In the genomic region with DNA sequence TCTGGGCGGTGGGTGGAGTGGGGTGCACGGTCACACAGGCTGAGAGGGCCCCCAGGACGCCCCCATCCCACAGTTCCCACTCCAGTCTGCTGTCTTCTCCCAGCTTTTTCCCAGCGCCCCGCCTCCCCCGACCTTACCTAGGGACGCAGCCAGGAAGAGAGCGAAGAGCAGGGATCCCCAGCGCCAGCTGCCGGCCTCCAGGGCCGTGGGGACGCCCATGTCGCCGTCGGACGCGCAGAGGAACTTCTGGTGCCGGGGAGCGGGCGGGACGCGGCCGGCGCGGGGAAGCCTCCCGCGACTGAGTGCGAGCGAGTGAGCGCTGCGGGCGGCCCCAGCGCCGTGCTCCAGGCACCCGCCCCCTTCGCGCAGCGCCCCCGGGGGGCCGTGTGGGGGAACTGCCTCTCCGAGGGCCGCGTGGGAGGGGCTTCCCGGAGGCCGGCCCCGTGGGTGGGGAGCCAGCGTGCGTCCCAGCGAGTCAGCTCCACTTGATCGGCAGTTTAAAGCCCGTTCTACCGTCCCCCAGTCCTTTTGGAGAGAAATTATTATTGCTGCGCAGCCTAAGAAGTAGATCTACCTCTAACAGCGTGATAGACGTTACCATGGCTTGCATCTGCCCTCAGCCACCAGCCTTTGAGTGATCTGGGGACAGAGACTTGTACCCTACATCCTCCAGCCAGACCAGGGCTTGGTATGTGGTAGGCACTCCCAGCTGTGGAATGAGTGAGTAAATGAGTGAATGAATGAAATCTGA, we compare ENCODE assay signal across 8 cellular contexts. TPM values are rescaled to one million over a fixed set of nuclear protein-coding genes. Genes with fewer than 3 reads are reported as not detected.
DNase-seq lines count a peak whose midpoint lies in the region; ATAC-seq and TF ChIP-seq lines count a peak whose summit lies in the region.

A gene (minus strand): TSS at position 300 of the 751 bp plus-strand sequence. CDS start 81 bp downstream, at position 219.

- no peaks in the 10 kb centered on the region for H3K36me3 ChIP-seq in mesenchymal stem cell (ENCODE audit: control insufficient read depth in 1 of 2, insufficient read depth in 2 of 2, low read depth in 1 of 2, low read length in 2 of 2)

- peaks cover 31% of the 10 kb centered on the region for H3K36me3 Mint-ChIP-seq in effector memory CD8-positive, alpha-beta T cell (ENCODE audit: insufficient read depth)

- DNase-seq in NCI-H69 (lab: John Stamatoyannopoulos, UW) (peak; percentile 83), mesenchymal stem cell (peak; percentile 78)
- DNase-seq in activated CD8-positive, alpha-beta memory T cell treated with anti-CD3 and anti-CD28 coated beads for 4 hours (ENCODE audit: low read depth in 2 of 2) = peak; percentile 90 to 91
- peak; percentile 94 to 100 (median 98) for DNase-seq in effector memory CD8-positive, alpha-beta T cell
- DNase-seq in stimulated activated CD8-positive, alpha-beta memory T cell treated with anti-CD3 and anti-CD28 coated beads, Interleukin-15, amount 100 ng/mL, for 1 hour (ENCODE audit: low read depth) = peak; percentile 83

- peak within 1 kb of the TSS; percentile 45 to 87 for H3K4me3 ChIP-seq in mesenchymal stem cell (ENCODE audit: insufficient read depth in 1 of 2, low read depth in 1 of 2, low read length in 2 of 2)

- peak within 1 kb of the TSS; percentile 52 for H4K8ac ChIP-seq in mesenchymal stem cell (ENCODE audit: low read length)

- H3K18ac ChIP-seq in mesenchymal stem cell (ENCODE audit: low read depth in 1 of 2, low read length in 2 of 2) = peak within 1 kb of the TSS; percentile 16 to 30

- no peak within 1 kb of the TSS for H2AK5ac ChIP-seq in mesenchymal stem cell (ENCODE audit: low read length, severe bottlenecking)

- H3K9me3 ChIP-seq in mesenchymal stem cell (ENCODE audit: control insufficient read depth, low read length) = no peaks in the 10 kb centered on the region

- H3K9me3 Mint-ChIP-seq in effector memory CD8-positive, alpha-beta T cell = no peaks in the 10 kb centered on the region

- H3K27me3 ChIP-seq in mesenchymal stem cell (ENCODE audit: control insufficient read depth in 1 of 2, insufficient read depth in 1 of 2, low read length in 2 of 2) = peaks cover 0 to 34% of the 10 kb centered on the region in 2 experiments

- ATAC-seq in GM18498 (IDR thresholded peaks at IDR 0.05; ENCODE audit: unreplicated experiment) = peak; percentile 64
- ATAC-seq in HG03097 (IDR thresholded peaks at IDR 0.05; ENCODE audit: low FRiP score, unreplicated experiment) = peak; percentile 40
- ATAC-seq in effector memory CD8-positive, alpha-beta T cell (replicated peaks) = peak; percentile 74

- no peak within 1 kb of the TSS for H3K4ac ChIP-seq in mesenchymal stem cell (ENCODE audit: low read depth in 1 of 2, low read length in 2 of 2)

- H4K91ac ChIP-seq in mesenchymal stem cell (ENCODE audit: low read length) = no peak within 1 kb of the TSS

- H3K27me3 Mint-ChIP-seq in effector memory CD8-positive, alpha-beta T cell = no peaks in the 10 kb centered on the region

- H3K27ac Mint-ChIP-seq in effector memory CD8-positive, alpha-beta T cell = peak within 1 kb of the TSS; percentile 96 to 97

- H3K4me2 ChIP-seq in mesenchymal stem cell (ENCODE audit: low read length, poor library complexity, severe bottlenecking) = peak within 1 kb of the TSS; percentile 3

- peaks cover 61 to 69% of the 10 kb centered on the region in 2 donors for H3K4me1 Mint-ChIP-seq in effector memory CD8-positive, alpha-beta T cell (ENCODE audit: low read depth in 2 of 2)

- peak within 1 kb of the TSS; percentile 96 to 97 for H3K4me3 Mint-ChIP-seq in effector memory CD8-positive, alpha-beta T cell

- WGBS in mesenchymal stem cell = 3% methylated on average over 45 of the region's 55 CpGs

- no peak within 1 kb of the TSS for H2BK5ac ChIP-seq in mesenchymal stem cell (ENCODE audit: low read depth, low read length, poor library complexity, severe bottlenecking)

- no peak within 1 kb of the TSS for H3K23ac ChIP-seq in mesenchymal stem cell (ENCODE audit: low read length in 2 of 2)

- peak; percentile 98 for TF ChIP-seq CTCF in 22Rv1 (IDR thresholded peaks at IDR 0.05)

- no peak within 1 kb of the TSS for H2BK120ac ChIP-seq in mesenchymal stem cell (ENCODE audit: low read depth, low read length)

- peaks cover 19% of the 10 kb centered on the region for H3K4me1 ChIP-seq in mesenchymal stem cell (ENCODE audit: control insufficient read depth, insufficient read depth, low read depth, low read length)

- H3K79me1 ChIP-seq in mesenchymal stem cell (replicated peaks; ENCODE audit: low read length, poor library complexity, severe bottlenecking) = no peaks in the 10 kb centered on the region

- H3K27ac ChIP-seq in 22Rv1 = no peak within 1 kb of the TSS
- H3K27ac ChIP-seq in mesenchymal stem cell (ENCODE audit: low read length, poor library complexity, severe bottlenecking) = no peak within 1 kb of the TSS

- H2BK15ac ChIP-seq in mesenchymal stem cell (ENCODE audit: low read depth, poor library complexity, severe bottlenecking) = peak within 1 kb of the TSS; percentile 96

- H2BK12ac ChIP-seq in mesenchymal stem cell (ENCODE audit: low read length in 2 of 2) = peak within 1 kb of the TSS in 1 of 2 experiments; percentile 37

- H2AFZ ChIP-seq in mesenchymal stem cell (ENCODE audit: low read depth, low read length) = peak within 1 kb of the TSS; percentile 30

- H3K9ac ChIP-seq in mesenchymal stem cell (ENCODE audit: low read length) = peak within 1 kb of the TSS; percentile 87

- H3K14ac ChIP-seq in mesenchymal stem cell (ENCODE audit: low read length in 2 of 2) = peak within 1 kb of the TSS in 1 of 2 experiments; percentile 9

RNA-seq across cellular contexts. Expression of the gene that starts here (rescaled TPM):
- 3.3 TPM for polyA plus RNA-seq in mesenchymal stem cell (2013, experiment 1 of 2)
- 3.8 TPM for polyA plus RNA-seq in mesenchymal stem cell (2013, experiment 2 of 2)
